ENCODE assay signal across 1 cellular context in genomic region chr13:46614582-46614981, GRCh38.
TF ChIP-seq lines count a peak whose summit lies in the region.

No MANE protein-coding gene starts in this region.

TF ChIP-seq in HEK293, 187 proteins besides CTCF, POLR2A, EP300 and RAD21 (continued from another document):
- TF ChIP-seq PRDM1 (tag by site-specific recombination; IDR thresholded peaks at IDR 0.05) (0 out of 2 replicates have a peak, but pooled peaks have one; percentile 21), KLF10 (tag by site-specific recombination; IDR thresholded peaks at IDR 0.05) (0 out of 2 replicates have a peak, but pooled peaks have one; percentile 44), ZBTB21 (tag by site-specific recombination; IDR thresholded peaks at IDR 0.05) (peak; percentile 93), ZNF585B (tag by site-specific recombination; IDR thresholded peaks at IDR 0.05) (peak; percentile 47), ZNF561 (tag by site-specific recombination; IDR thresholded peaks at IDR 0.05; ENCODE audit: borderline replicate concordance) (0 out of 2 replicates have a peak, but pooled peaks have one; percentile 27), ZNF701 (tag by site-specific recombination; IDR thresholded peaks at IDR 0.05) (no peak), ZBTB10 (tag by site-specific recombination; IDR thresholded peaks at IDR 0.05) (no peak), GLI2 (tag by site-specific recombination; IDR thresholded peaks at IDR 0.05; ENCODE audit: borderline replicate concordance, low read depth) (no peak), ZNF10 (tag by site-specific recombination; IDR thresholded peaks at IDR 0.05) (0 out of 2 replicates have a peak, but pooled peaks have one; percentile 43), ZNF629 (tag by site-specific recombination; IDR thresholded peaks at IDR 0.05) (peak; percentile 98), ZNF600 (tag by site-specific recombination; IDR thresholded peaks at IDR 0.05) (peak; percentile 26; the same call in 1 of the 2 replicates), ZEB2 (tag by site-specific recombination; IDR thresholded peaks at IDR 0.05) (no peak), ZNF48 (tag by site-specific recombination; IDR thresholded peaks at IDR 0.05) (no peak)
- TF ChIP-seq, protein P1, sequence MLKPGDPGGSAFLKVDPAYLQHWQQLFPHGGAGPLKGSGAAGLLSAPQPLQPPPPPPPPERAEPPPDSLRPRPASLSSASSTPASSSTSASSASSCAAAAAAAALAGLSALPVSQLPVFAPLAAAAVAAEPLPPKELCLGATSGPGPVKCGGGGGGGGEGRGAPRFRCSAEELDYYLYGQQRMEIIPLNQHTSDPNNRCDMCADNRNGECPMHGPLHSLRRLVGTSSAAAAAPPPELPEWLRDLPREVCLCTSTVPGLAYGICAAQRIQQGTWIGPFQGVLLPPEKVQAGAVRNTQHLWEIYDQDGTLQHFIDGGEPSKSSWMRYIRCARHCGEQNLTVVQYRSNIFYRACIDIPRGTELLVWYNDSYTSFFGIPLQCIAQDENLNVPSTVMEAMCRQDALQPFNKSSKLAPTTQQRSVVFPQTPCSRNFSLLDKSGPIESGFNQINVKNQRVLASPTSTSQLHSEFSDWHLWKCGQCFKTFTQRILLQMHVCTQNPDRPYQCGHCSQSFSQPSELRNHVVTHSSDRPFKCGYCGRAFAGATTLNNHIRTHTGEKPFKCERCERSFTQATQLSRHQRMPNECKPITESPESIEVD (tag by site-specific recombination; IDR thresholded peaks at IDR 0.05): peak; percentile 93
- TF ChIP-seq, protein P2, sequence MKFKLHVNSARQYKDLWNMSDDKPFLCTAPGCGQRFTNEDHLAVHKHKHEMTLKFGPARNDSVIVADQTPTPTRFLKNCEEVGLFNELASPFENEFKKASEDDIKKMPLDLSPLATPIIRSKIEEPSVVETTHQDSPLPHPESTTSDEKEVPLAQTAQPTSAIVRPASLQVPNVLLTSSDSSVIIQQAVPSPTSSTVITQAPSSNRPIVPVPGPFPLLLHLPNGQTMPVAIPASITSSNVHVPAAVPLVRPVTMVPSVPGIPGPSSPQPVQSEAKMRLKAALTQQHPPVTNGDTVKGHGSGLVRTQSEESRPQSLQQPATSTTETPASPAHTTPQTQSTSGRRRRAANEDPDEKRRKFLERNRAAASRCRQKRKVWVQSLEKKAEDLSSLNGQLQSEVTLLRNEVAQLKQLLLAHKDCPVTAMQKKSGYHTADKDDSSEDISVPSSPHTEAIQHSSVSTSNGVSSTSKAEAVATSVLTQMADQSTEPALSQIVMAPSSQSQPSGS (tag by site-specific recombination; IDR thresholded peaks at IDR 0.05; ENCODE audit: low read depth): peak; percentile 94
